27 cellular contexts compared by ENCODE assay signal in the genomic region with DNA sequence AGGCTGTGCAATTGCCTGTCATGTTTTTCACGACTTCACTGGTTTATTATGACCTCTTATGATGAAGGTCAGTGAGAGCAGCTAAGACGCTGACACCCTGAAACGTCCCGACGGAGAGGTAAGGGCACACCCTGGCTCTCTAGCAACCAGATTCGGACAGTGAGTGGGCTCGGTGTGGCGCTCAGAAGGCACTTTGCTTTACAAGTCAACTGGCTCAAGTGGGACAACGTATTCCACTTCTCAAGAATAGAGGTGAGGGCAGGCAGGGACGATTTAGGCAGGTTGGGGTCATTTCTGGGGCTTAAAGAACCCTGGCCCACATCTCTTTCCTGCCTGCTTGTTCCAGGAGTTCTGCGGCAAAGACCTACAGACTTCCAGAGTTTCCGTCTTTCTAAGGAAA.
"Had no signal": no experiment of that assay in that cellular context is flagged by ENCODE, and none has a peak within 500 bp of the region (broad histone marks: within the 10 kb centered on the region; RNA-seq: fewer than 3 reads in every experiment).

No MANE protein-coding gene starts in this region.

- H3K9me3 ChIP-seq: esophagus muscularis mucosa, gastroesophageal sphincter, heart left ventricle, lower lobe of right lung, mucosa of descending colon, ovary, psoas muscle, sigmoid colon, stomach, thyroid gland, upper lobe of left lung had no signal

- H3K27me3 ChIP-seq: esophagus muscularis mucosa, foreskin keratinocyte, gastroesophageal sphincter, heart left ventricle, hepatocyte, ovary, sigmoid colon, stomach, thyroid gland, upper lobe of left lung had no signal

- DNase-seq: dermis blood vessel endothelial cell; effector memory CD4-positive, alpha-beta T cell; foreskin keratinocyte; heart left ventricle; kidney glomerular epithelial cell; left colon; left ventricle myocardium superior; lower lobe of right lung; mucosa of descending colon; naive B cell; nephron progenitor cell; nucleus accumbens; ovary; psoas muscle; sigmoid colon; stimulated activated CD4-positive, alpha-beta T cell treated with anti-CD3 and anti-CD28 coated beads, Interleukin-2, amount 100 ng/mL, for 24 hours; stimulated activated CD4-positive, alpha-beta T cell treated with anti-CD3 and anti-CD28 coated beads, Interleukin-4, amount 100 ng/mL, for 24 hours; stimulated activated naive CD4-positive, alpha-beta T cell treated with Interleukin-2 at 50 U/mL for 16 hours; stomach; thyroid gland; upper lobe of left lung had no signal

- H3K4me1 ChIP-seq: esophagus muscularis mucosa, foreskin keratinocyte, gastroesophageal sphincter, lower lobe of right lung, psoas muscle, sigmoid colon, thyroid gland, upper lobe of left lung had no signal

- H3K4me3 Mint-ChIP-seq: nephron progenitor cell; stimulated activated effector memory CD8-positive, alpha-beta T cell treated with anti-CD3 and anti-CD28 coated beads, Interleukin-12 subunit alpha, Interleukin-12 subunit beta, amount 100 ng/mL, for 72 hours had no signal

- H3K4me3 ChIP-seq: coronary artery, esophagus muscularis mucosa, gastroesophageal sphincter, heart left ventricle, hepatocyte, lower lobe of right lung, mucosa of descending colon, ovary, psoas muscle, sigmoid colon, stomach, thyroid gland, upper lobe of left lung had no signal

- ATAC-seq: foreskin keratinocyte; gastroesophageal sphincter; heart left ventricle; left colon; left ventricle myocardium superior; lower lobe of right lung; mucosa of descending colon; psoas muscle; right cardiac atrium; stimulated activated effector memory CD8-positive, alpha-beta T cell treated with anti-CD3 and anti-CD28 coated beads, Interleukin-12 subunit alpha, Interleukin-12 subunit beta, amount 100 ng/mL, for 72 hours had no signal

- H3K27ac Mint-ChIP-seq: nephron progenitor cell; stimulated activated effector memory CD8-positive, alpha-beta T cell treated with anti-CD3 and anti-CD28 coated beads, Interleukin-12 subunit alpha, Interleukin-12 subunit beta, amount 100 ng/mL, for 72 hours had no signal

- H3K36me3 ChIP-seq: ovary had no signal

- H3K9me3 Mint-ChIP-seq: naive B cell; stimulated activated effector memory CD8-positive, alpha-beta T cell treated with anti-CD3 and anti-CD28 coated beads, Interleukin-12 subunit alpha, Interleukin-12 subunit beta, amount 100 ng/mL, for 72 hours had no signal

- H3K27ac ChIP-seq: coronary artery, esophagus muscularis mucosa, foreskin keratinocyte, gastroesophageal sphincter, heart left ventricle, hepatocyte, lower lobe of right lung, ovary, psoas muscle, sigmoid colon, stomach, thyroid gland, upper lobe of left lung had no signal

- H3K27me3 Mint-ChIP-seq: naive B cell had no signal
